Comparison of ENCODE assay signal across 21 cellular contexts in genomic region chr7:22138886-22139285, GRCh38.
"Had no signal": no experiment of that assay in that cellular context is flagged by ENCODE, and none has a peak within 500 bp of the region (broad histone marks: within the 10 kb centered on the region; RNA-seq: fewer than 3 reads in every experiment).

No MANE protein-coding gene starts in this region.

- H3K4me1 Mint-ChIP-seq: activated CD4-positive, alpha-beta T cell treated with anti-CD3 and anti-CD28 coated beads for 36 hours; activated naive CD8-positive, alpha-beta T cell treated with anti-CD3 and anti-CD28 coated beads for 36 hours; stimulated activated naive CD8-positive, alpha-beta T cell treated with anti-CD3 and anti-CD28 coated beads, Interleukin-15, amount 100 ng/mL, for 72 hours had no signal

- H3K27ac Mint-ChIP-seq: activated CD4-positive, alpha-beta memory T cell treated with anti-CD3 and anti-CD28 coated beads for 36 hours; activated CD4-positive, alpha-beta T cell treated with anti-CD3 and anti-CD28 coated beads for 36 hours; activated naive CD8-positive, alpha-beta T cell treated with anti-CD3 and anti-CD28 coated beads for 36 hours; activated T-helper 1 cell treated with anti-CD3 and anti-CD28 coated beads, Interleukin-12 subunit alpha, Interleukin-12 subunit beta, Interleukin-2, Interleukin-4 antibody, amounts not matched to agents 30 ng/mL and 10 ng/mL and 1 ng/mL, durations not matched to agents 14 hours and 24 hours and 36 hours; natural killer cell treated with Interleukin-12 subunit alpha and Interleukin-12 subunit beta and Interleukin-15 and Interleukin-18, amount 100 ng/mL, for 72 hours; stimulated activated naive CD8-positive, alpha-beta T cell treated with anti-CD3 and anti-CD28 coated beads, Interleukin-15, amount 100 ng/mL, for 72 hours; T-helper 2 cell treated with Interferon-gamma antibody and Interleukin-4, amounts not matched to agents 5 μg/mL and 100 μg/mL, for 36 hours had no signal

- H3K4me3 ChIP-seq: cardiac muscle cell, esophagus muscularis mucosa, gastroesophageal sphincter, psoas muscle, skin epidermis, thoracic aorta had no signal

- H3K36me3 ChIP-seq: cardiac muscle cell had no signal

- H3K36me3 Mint-ChIP-seq: activated CD4-positive, alpha-beta memory T cell treated with anti-CD3 and anti-CD28 coated beads for 36 hours; activated naive CD8-positive, alpha-beta T cell treated with anti-CD3 and anti-CD28 coated beads for 36 hours; natural killer cell treated with Interleukin-12 subunit alpha and Interleukin-12 subunit beta and Interleukin-15 and Interleukin-18, amount 100 ng/mL, for 72 hours had no signal

- H3K9ac ChIP-seq: SK-N-SH had no signal

- H3K27ac ChIP-seq: cardiac muscle cell, esophagus muscularis mucosa, gastroesophageal sphincter, psoas muscle, skin epidermis, thoracic aorta had no signal

- H3K4me2 ChIP-seq: SK-N-SH had no signal

- H3K9me3 ChIP-seq: esophagus muscularis mucosa, gastroesophageal sphincter, psoas muscle, SK-N-SH, thoracic aorta had no signal

- H3K9me3 Mint-ChIP-seq: activated CD4-positive, alpha-beta memory T cell treated with anti-CD3 and anti-CD28 coated beads for 36 hours; activated naive CD8-positive, alpha-beta T cell treated with anti-CD3 and anti-CD28 coated beads for 36 hours; activated T-helper 1 cell treated with anti-CD3 and anti-CD28 coated beads, Interleukin-12 subunit alpha, Interleukin-12 subunit beta, Interleukin-2, Interleukin-4 antibody, amounts not matched to agents 30 ng/mL and 10 ng/mL and 1 ng/mL, durations not matched to agents 14 hours and 24 hours and 36 hours; natural killer cell treated with Interleukin-12 subunit alpha and Interleukin-12 subunit beta and Interleukin-15 and Interleukin-18, amount 100 ng/mL, for 72 hours; stimulated activated naive CD8-positive, alpha-beta T cell treated with anti-CD3 and anti-CD28 coated beads, Interleukin-15, amount 100 ng/mL, for 72 hours; T-helper 2 cell treated with Interferon-gamma antibody and Interleukin-4, amounts not matched to agents 5 μg/mL and 100 μg/mL, for 36 hours had no signal

- H3K27me3 ChIP-seq: cardiac muscle cell, esophagus muscularis mucosa, gastroesophageal sphincter had no signal

- DNase-seq: activated CD4-positive, alpha-beta memory T cell treated with anti-CD3 and anti-CD28 coated beads for 36 hours; activated CD4-positive, alpha-beta T cell treated with anti-CD3 and anti-CD28 coated beads for 36 hours; activated naive CD4-positive, alpha-beta T cell; activated naive CD8-positive, alpha-beta T cell treated with anti-CD3 and anti-CD28 coated beads for 36 hours; activated T-cell treated with anti-CD3 and anti-CD28 coated beads for 4 hours; amniotic stem cell; effector CD4-positive, alpha-beta T cell; mesenchymal stem cell; psoas muscle; right cardiac atrium; SK-N-SH; stimulated activated CD4-positive, alpha-beta T cell treated with anti-CD3 and anti-CD28 coated beads, Interleukin-2, amount 100 ng/mL, for 48 hours; stimulated activated naive CD8-positive, alpha-beta T cell treated with anti-CD3 and anti-CD28 coated beads, Interleukin-15, amount 100 ng/mL, for 72 hours had no signal

- H3K4me1 ChIP-seq: esophagus muscularis mucosa, gastroesophageal sphincter, psoas muscle had no signal

- H3K4me3 Mint-ChIP-seq: activated CD4-positive, alpha-beta memory T cell treated with anti-CD3 and anti-CD28 coated beads for 36 hours; activated CD4-positive, alpha-beta T cell treated with anti-CD3 and anti-CD28 coated beads for 36 hours; activated naive CD8-positive, alpha-beta T cell treated with anti-CD3 and anti-CD28 coated beads for 36 hours; activated T-helper 1 cell treated with anti-CD3 and anti-CD28 coated beads, Interleukin-12 subunit alpha, Interleukin-12 subunit beta, Interleukin-2, Interleukin-4 antibody, amounts not matched to agents 30 ng/mL and 10 ng/mL and 1 ng/mL, durations not matched to agents 14 hours and 24 hours and 36 hours; natural killer cell treated with Interleukin-12 subunit alpha and Interleukin-12 subunit beta and Interleukin-15 and Interleukin-18, amount 100 ng/mL, for 72 hours; stimulated activated naive CD8-positive, alpha-beta T cell treated with anti-CD3 and anti-CD28 coated beads, Interleukin-15, amount 100 ng/mL, for 72 hours; T-helper 2 cell treated with Interferon-gamma antibody and Interleukin-4, amounts not matched to agents 5 μg/mL and 100 μg/mL, for 36 hours had no signal

- H3K27me3 Mint-ChIP-seq: activated naive CD8-positive, alpha-beta T cell treated with anti-CD3 and anti-CD28 coated beads for 36 hours; stimulated activated naive CD8-positive, alpha-beta T cell treated with anti-CD3 and anti-CD28 coated beads, Interleukin-15, amount 100 ng/mL, for 72 hours had no signal
